20 cellular contexts compared by ENCODE assay signal in genomic region chr22:32576553-32577255, GRCh38.
DNase-seq lines count a peak whose midpoint lies in the region; ATAC-seq, FAIRE-seq and TF ChIP-seq lines count a peak whose summit lies in the region.
"Had no signal": no experiment of that assay in that cellular context is flagged by ENCODE, and none has a peak within 500 bp of the region (broad histone marks: within the 10 kb centered on the region; RNA-seq: fewer than 3 reads in every experiment).

No MANE protein-coding gene starts in this region.

- ATAC-seq in upper lobe of left lung (ENCODE audit: low FRiP score in 2 of 2) (no peak), T-helper 17 cell (no peak), HG03108 (IDR thresholded peaks at IDR 0.05; ENCODE audit: unreplicated experiment) (no peak)
- ATAC-seq: HCT116, PC-3 had no signal

- no peak for TF ChIP-seq CTCF in bronchial epithelial cell (IDR thresholded peaks at IDR 0.05; ENCODE audit: insufficient read depth, low read length, severe bottlenecking)
- no peak for TF ChIP-seq CTCF in upper lobe of left lung (IDR thresholded peaks at IDR 0.05)

- H3K36me3 ChIP-seq in bronchial epithelial cell (ENCODE audit: control insufficient read depth, insufficient read depth, low read length) (no peaks in the 10 kb centered on the region), upper lobe of left lung (no peaks in the 10 kb centered on the region)

- H3K4me3 ChIP-seq in bronchial epithelial cell (ENCODE audit: low read depth, low read length) (no peak overlapping the region), upper lobe of left lung (no peak overlapping the region)
- H3K4me3 ChIP-seq: GM23248 had no signal

- peaks cover 37% of the 10 kb centered on the region for H3K27me3 Mint-ChIP-seq in T-helper 17 cell

- H3K27ac Mint-ChIP-seq in T-helper 17 cell, result no peak overlapping the region
- H3K27ac Mint-ChIP-seq: CD14-positive monocyte had no signal

- no peaks in the 10 kb centered on the region for H3K4me1 Mint-ChIP-seq in T-helper 17 cell
- H3K4me1 Mint-ChIP-seq: CD14-positive monocyte had no signal

- peak; percentile 34 to 68 for DNase-seq in NCI-H524 (lab: John Stamatoyannopoulos, UW)
- DNase-seq in NCI-H524 treated with DMSO at 0.1 percent for 48 hours (lab: John Stamatoyannopoulos, UW), result no peak
- DNase-seq in NCI-H82 (lab: John Stamatoyannopoulos, UW), result peak; percentile 96
- peak; percentile 29 for DNase-seq in bronchial epithelial cell (ENCODE audit: low read depth)
- no peak for DNase-seq in upper lobe of left lung
- DNase-seq in T-helper 17 cell, result no peak
- DNase-seq in stimulated activated CD4-positive, alpha-beta T cell treated with anti-CD3 and anti-CD28 coated beads, Interleukin-4, amount 100 ng/mL, for 4 hours, result no peak
- DNase-seq: Caco-2, GF-D8, GM23248, KBM-7, NCI-H1417, NCI-H1930, NCI-H510A treated with DMSO at 0.1 percent for 48 hours, PC-3 had no signal

- H3K4me1 ChIP-seq in upper lobe of left lung, result peaks cover 9 to 22% (median 17%) of the 10 kb centered on the region in 4 donors
- H3K4me1 ChIP-seq: Caco-2 had no signal

- no peak overlapping the region for H3K4me3 Mint-ChIP-seq in T-helper 17 cell
- H3K4me3 Mint-ChIP-seq: CD14-positive monocyte had no signal

- no peak for TF ChIP-seq POLR2A in upper lobe of left lung (IDR thresholded peaks at IDR 0.05)

- H3K27me3 ChIP-seq in bronchial epithelial cell (ENCODE audit: control insufficient read depth, insufficient read depth, low read length) (no peaks in the 10 kb centered on the region), upper lobe of left lung (no peaks in the 10 kb centered on the region)

- peak in 1 of 4 donors; percentile 35 for TF ChIP-seq EP300 in upper lobe of left lung (IDR thresholded peaks at IDR 0.05)

- H3K27ac ChIP-seq in upper lobe of left lung, result peak overlapping the region; percentile 32 to 82 (median 66)
- H3K27ac ChIP-seq: GM23248 had no signal

- WGBS in upper lobe of left lung, 2 donors, result 64 to 67% methylated on average over 11 of the region's 11 CpGs

- no peak for FAIRE-seq in bronchial epithelial cell (lab: Jason Lieb, UNC)
- FAIRE-seq: A204.1, HTR-8/SVneo had no signal

- no peaks in the 10 kb centered on the region for H3K36me3 Mint-ChIP-seq in T-helper 17 cell (ENCODE audit: low read depth)
- H3K36me3 Mint-ChIP-seq: CD14-positive monocyte had no signal

- H3K9me3 ChIP-seq in upper lobe of left lung (no peaks in the 10 kb centered on the region), T-helper 17 cell (ENCODE audit: control insufficient read depth, low read length, poor library complexity, severe bottlenecking) (no peaks in the 10 kb centered on the region)
- H3K9me3 ChIP-seq: Caco-2 had no signal

Comparison
In these comparisons a context has a peak if more than half of its experiments do, and no peak if none do; other contexts are left out.
1. DNase-seq: peak in NCI-H524 (2 of 2), NCI-H82 (single experiment) and bronchial epithelial cell (single experiment); none in NCI-H524 treated with DMSO at 0.1 percent for 48 hours (single experiment), upper lobe of left lung (0 of 2), T-helper 17 cell (0 of 3) and stimulated activated CD4-positive, alpha-beta T cell treated with anti-CD3 and anti-CD28 coated beads, Interleukin-4, amount 100 ng/mL, for 4 hours (0 of 2).